ENCODE assay signal across 16 cellular contexts in genomic region chr19:29129148-29129547, GRCh38.
A peak's percentile ranks its signal among the peaks of the same experiment; 100 is the strongest.
DNase-seq lines count a peak whose midpoint lies in the region; ATAC-seq and TF ChIP-seq lines count a peak whose summit lies in the region.
"Had no signal": no experiment of that assay in that cellular context is flagged by ENCODE, and none has a peak within 500 bp of the region (broad histone marks: within the 10 kb centered on the region; RNA-seq: fewer than 3 reads in every experiment).

No MANE protein-coding gene starts in this region.

- H4K8ac ChIP-seq in neuronal stem cell (ENCODE audit: low read depth, low read length), result no peak overlapping the region

- DNase-seq in neuronal stem cell (ENCODE audit: low spot score), result no peak
- peak; percentile 51 for DNase-seq in posterior vena cava (ENCODE audit: low spot score)
- DNase-seq in NCI-H526 (lab: John Stamatoyannopoulos, UW), result no peak
- DNase-seq: AML-193; Caco-2; Calu3; CD4-positive, alpha-beta T cell; CD8-positive, alpha-beta T cell; DMS79 treated with DMSO at 0.1 percent for 48 hours; GF-D8 had no signal

- intact Hi-C loops in posterior vena cava (cut with DNase I), result no loop called here

- H3K4me3 ChIP-seq in HEK293 (ENCODE audit: low read depth, low read length) (no peak overlapping the region), neuronal stem cell (ENCODE audit: low read length in 2 of 2) (peak overlapping the region in 1 of 2 donors; percentile 58)
- H3K4me3 ChIP-seq: A549; BLaER1 treated with 17β-estradiol and CSF1 and Interleukin-3, amounts not matched to agents 10 nM and 100 nM had no signal

- no peaks in the 10 kb centered on the region for H3K4me1 ChIP-seq in HEK293 (ENCODE audit: control insufficient read depth, insufficient read depth, low read length)
- H3K4me1 ChIP-seq in neuronal stem cell (ENCODE audit: control insufficient read depth in 2 of 2, insufficient read depth in 1 of 2, low read depth in 1 of 2, low read length in 2 of 2), result no peaks in the 10 kb centered on the region
- H3K4me1 ChIP-seq: A549; BLaER1 treated with 17β-estradiol and CSF1 and Interleukin-3, amounts not matched to agents 10 nM and 100 nM; Caco-2 had no signal

- no peak overlapping the region for H3K4me2 ChIP-seq in neuronal stem cell (ENCODE audit: insufficient read depth, low read length, poor library complexity, severe bottlenecking)
- H3K4me2 ChIP-seq: A549; BLaER1 treated with 17β-estradiol and CSF1 and Interleukin-3, amounts not matched to agents 10 nM and 100 nM had no signal

- no peak overlapping the region for H2BK12ac ChIP-seq in neuronal stem cell (ENCODE audit: low read length)

- no peak overlapping the region for H2AK5ac ChIP-seq in neuronal stem cell (ENCODE audit: low read depth, low read length)

- no peaks in the 10 kb centered on the region for H3K79me1 ChIP-seq in neuronal stem cell (ENCODE audit: low read depth, low read length)

- peaks cover 0 to 8% (median 0%) of the 10 kb centered on the region in 3 experiments for H3K27me3 ChIP-seq in neuronal stem cell (ENCODE audit: control insufficient read depth in 3 of 3, insufficient read depth in 3 of 3, low read depth in 1 of 3, low read length in 3 of 3)
- H3K27me3 ChIP-seq: BLaER1 treated with 17β-estradiol and CSF1 and Interleukin-3, amounts not matched to agents 10 nM and 100 nM had no signal

- no peak overlapping the region for H2BK120ac ChIP-seq in neuronal stem cell (ENCODE audit: low read depth, low read length)

- H3K9me3 ChIP-seq in HEK293 (ENCODE audit: control insufficient read depth, insufficient read depth, low read depth, low read length) (peaks cover 8% of the 10 kb centered on the region), neuronal stem cell (replicated peaks in 1 of 2; ENCODE audit: control insufficient read depth in 2 of 2, insufficient read depth in 1 of 2, low read depth in 1 of 2, low read length in 2 of 2) (peaks cover 0 to 17% of the 10 kb centered on the region in 2 donors)
- H3K9me3 ChIP-seq: Caco-2 had no signal

- H3K9ac ChIP-seq in neuronal stem cell (ENCODE audit: low read depth, low read length, poor library complexity), result peak overlapping the region; percentile 32
- H3K9ac ChIP-seq: BLaER1 treated with 17β-estradiol and CSF1 and Interleukin-3, amounts not matched to agents 10 nM and 100 nM had no signal

- no peak overlapping the region for H2BK5ac ChIP-seq in neuronal stem cell (ENCODE audit: low read length)

- H3K14ac ChIP-seq in neuronal stem cell (ENCODE audit: low read length), result peak overlapping the region; percentile 90

- ATAC-seq in GM18858 (IDR thresholded peaks at IDR 0.05; ENCODE audit: unreplicated experiment), result no peak
- ATAC-seq: CD8-positive, alpha-beta T cell had no signal

- H2BK15ac ChIP-seq in neuronal stem cell (ENCODE audit: low read length), result peak overlapping the region; percentile 38

- no peak overlapping the region for H3K4ac ChIP-seq in neuronal stem cell (ENCODE audit: low read length)

- H4K91ac ChIP-seq in neuronal stem cell (ENCODE audit: low read depth, low read length, poor library complexity), result no peak overlapping the region

- H3K27ac ChIP-seq in HEK293 (ENCODE audit: extremely low read depth, low read depth, low read length) (no peak overlapping the region), neuronal stem cell (replicated peaks; ENCODE audit: low read length) (no peak overlapping the region)
- H3K27ac ChIP-seq: 22Rv1; A549; BLaER1 treated with 17β-estradiol and CSF1 and Interleukin-3, amounts not matched to agents 10 nM and 100 nM; C4-2B had no signal

- peak overlapping the region; percentile 36 for H3K23ac ChIP-seq in neuronal stem cell (ENCODE audit: low read depth, low read length, poor library complexity)

- CTCF ChIA-PET in HEK293 (lab: Yijun Ruan, JAX), result no interaction called here

- no peak for TF ChIP-seq CTCF in HEK293 (tag by site-specific recombination; IDR thresholded peaks at IDR 0.05)

- no peak overlapping the region for H2AFZ ChIP-seq in neuronal stem cell (ENCODE audit: low read length)

- peak overlapping the region; percentile 53 for H3K18ac ChIP-seq in neuronal stem cell (ENCODE audit: low read length)

- POLR2A ChIA-PET in HEK293 (lab: Yijun Ruan, JAX), result no interaction called here

- WGBS in neuronal stem cell (ENCODE audit: extremely low coverage in 2 of 2, insufficient read length in 2 of 2, insufficient replicate concordance in 1 of 2), 2 donors, result no CpG with 5 or more reads among the region's 13 CpGs

- H3K36me3 ChIP-seq in HEK293 (ENCODE audit: control insufficient read depth in 2 of 2, insufficient read depth in 1 of 2, low read length in 2 of 2) (no peaks in the 10 kb centered on the region), neuronal stem cell (replicated peaks in 1 of 2; ENCODE audit: control insufficient read depth in 2 of 2, insufficient read depth in 2 of 2, low read length in 2 of 2) (no peaks in the 10 kb centered on the region)
- H3K36me3 ChIP-seq: BLaER1 treated with 17β-estradiol and CSF1 and Interleukin-3, amounts not matched to agents 10 nM and 100 nM had no signal

TF ChIP-seq in HEK293, 187 proteins besides CTCF, POLR2A, EP300 and RAD21:
- TF ChIP-seq ZBTB7A (tag by site-specific recombination; IDR thresholded peaks at IDR 0.05; ENCODE audit: low read depth), result no peak
- TF ChIP-seq ZIC2 (tag by site-specific recombination; IDR thresholded peaks at IDR 0.05), result peak; percentile 42; the same call in 1 of the 2 replicates
